Comparison of ENCODE assay signal across 10 cellular contexts in the genomic region with DNA sequence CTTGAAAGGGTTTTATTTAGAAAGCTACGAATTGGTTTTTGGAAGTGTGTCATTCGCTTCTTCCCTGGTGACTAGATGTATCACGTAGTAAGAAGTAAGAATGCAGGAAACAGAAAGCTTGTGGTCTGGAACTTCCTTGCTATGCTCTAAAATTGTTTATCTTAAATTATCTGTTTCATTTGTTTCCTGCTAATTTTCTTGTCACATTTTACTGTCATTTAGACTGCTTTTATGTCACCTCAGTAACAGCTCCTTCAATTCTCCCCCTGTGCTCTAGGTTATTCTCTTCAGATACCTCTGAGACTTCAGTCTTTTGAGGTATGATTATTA. TPM values are rescaled to one million over a fixed set of nuclear protein-coding genes. Genes with fewer than 3 reads are reported as not detected.
DNase-seq lines count a peak whose midpoint lies in the region; ATAC-seq and TF ChIP-seq lines count a peak whose summit lies in the region.
"Had no signal": no experiment of that assay in that cellular context is flagged by ENCODE, and none has a peak within 500 bp of the region (broad histone marks: within the 10 kb centered on the region; RNA-seq: fewer than 3 reads in every experiment).

No MANE protein-coding gene starts in this region.

- no peaks in the 10 kb centered on the region for H3K9me3 Mint-ChIP-seq in stimulated activated effector memory CD8-positive, alpha-beta T cell treated with anti-CD3 and anti-CD28 coated beads, Interleukin-12 subunit alpha, Interleukin-12 subunit beta, amount 100 ng/mL, for 72 hours

- no peaks in the 10 kb centered on the region for H3K27me3 ChIP-seq in SJSA1 (replicated peaks)
- H3K27me3 ChIP-seq: brain microvascular endothelial cell had no signal

- H3K27ac ChIP-seq in SJSA1 = 0 out of 2 replicates have a peak overlapping the region, but pooled peaks have one; percentile 11
- H3K27ac ChIP-seq: brain microvascular endothelial cell had no signal

- DNase-seq in activated CD4-positive, CD25-positive, alpha-beta regulatory T cell (lab: John Stamatoyannopoulos, UW) = no peak
- no peak for DNase-seq in SJSA1 (ENCODE audit: low read depth in 1 of 2, low spot score in 2 of 2)
- peak; percentile 29 for DNase-seq in effector CD4-positive, alpha-beta T cell
- DNase-seq in stimulated activated effector memory CD8-positive, alpha-beta T cell treated with anti-CD3 and anti-CD28 coated beads, Interleukin-12 subunit alpha, Interleukin-12 subunit beta, amount 100 ng/mL, for 72 hours (ENCODE audit: low spot score in 2 of 2) = no peak
- DNase-seq in NCI-H1048 (lab: John Stamatoyannopoulos, UW) = no peak
- DNase-seq in stimulated activated CD8-positive, alpha-beta memory T cell treated with anti-CD3 and anti-CD28 coated beads, Interleukin-4, amount 100 ng/mL, for 48 hours = no peak
- no peak for DNase-seq in GM10266 (ENCODE audit: extremely low spot score)
- DNase-seq: brain microvascular endothelial cell, RPMI8226 had no signal

- peak; percentile 14 to 18 for ATAC-seq in activated CD4-positive, CD25-positive, alpha-beta regulatory T cell treated with anti-CD3 and anti-CD28 coated beads, Interleukin-2, amount 50 U/mL, for 24 hours
- ATAC-seq in stimulated activated effector memory CD8-positive, alpha-beta T cell treated with anti-CD3 and anti-CD28 coated beads, Interleukin-12 subunit alpha, Interleukin-12 subunit beta, amount 100 ng/mL, for 72 hours = peak; percentile 29

- no peak overlapping the region for H3K4me3 ChIP-seq in SJSA1

- H3K36me3 ChIP-seq in SJSA1 = no peaks in the 10 kb centered on the region
- H3K36me3 ChIP-seq: brain microvascular endothelial cell had no signal

- H3K4me1 ChIP-seq in SJSA1 (replicated peaks) = peaks cover 8% of the 10 kb centered on the region

- no peaks in the 10 kb centered on the region for H3K9me3 ChIP-seq in SJSA1 (replicated peaks)

- peaks cover 72% of the 10 kb centered on the region for H3K36me3 Mint-ChIP-seq in stimulated activated effector memory CD8-positive, alpha-beta T cell treated with anti-CD3 and anti-CD28 coated beads, Interleukin-12 subunit alpha, Interleukin-12 subunit beta, amount 100 ng/mL, for 72 hours

- peak overlapping the region; percentile 81 for H3K4me3 Mint-ChIP-seq in stimulated activated effector memory CD8-positive, alpha-beta T cell treated with anti-CD3 and anti-CD28 coated beads, Interleukin-12 subunit alpha, Interleukin-12 subunit beta, amount 100 ng/mL, for 72 hours

- H3K27ac Mint-ChIP-seq in stimulated activated effector memory CD8-positive, alpha-beta T cell treated with anti-CD3 and anti-CD28 coated beads, Interleukin-12 subunit alpha, Interleukin-12 subunit beta, amount 100 ng/mL, for 72 hours = peak overlapping the region; percentile 95

- no peak for TF ChIP-seq CTCF in GM10266 (IDR thresholded peaks at IDR 0.05; ENCODE audit: control insufficient read depth, insufficient read depth, low read depth, missing control alignments)

- H3K4me1 Mint-ChIP-seq in stimulated activated effector memory CD8-positive, alpha-beta T cell treated with anti-CD3 and anti-CD28 coated beads, Interleukin-12 subunit alpha, Interleukin-12 subunit beta, amount 100 ng/mL, for 72 hours = peaks cover 34% of the 10 kb centered on the region

RNA-seq across cellular contexts. Expression of a gene that starts 0.7 kb away (rescaled TPM):
- 0.13 and 0.25 TPM in 2 replicates for total RNA-seq in SJSA1 (2014; rRNA removed; shearing (Covaris generic))

RNA-seq across cellular contexts. Expression of a gene that starts 28.5 kb away (rescaled TPM):
- total RNA-seq in SJSA1 (2014; rRNA removed; shearing (Covaris generic)) = not detected in 2 replicates
